ENCODE assay signal across 7 cellular contexts in the genomic region with DNA sequence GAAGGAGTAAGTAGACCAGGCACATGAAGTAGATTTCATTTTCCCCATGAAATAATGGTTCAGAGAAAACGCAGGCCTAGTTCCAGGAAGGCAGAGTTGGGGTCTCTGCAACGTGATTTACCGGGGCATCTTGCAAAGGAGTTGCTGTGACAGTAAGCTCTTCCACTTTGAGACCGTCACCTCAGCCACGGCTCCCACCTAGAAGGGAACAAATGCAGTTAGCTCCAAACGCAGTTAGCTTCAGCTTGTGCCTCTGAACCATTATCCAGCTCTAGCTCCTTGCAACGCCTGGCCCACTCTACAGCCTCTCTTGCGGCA. TPM values are rescaled to one million over a fixed set of nuclear protein-coding genes. Genes with fewer than 3 reads are reported as not detected.
DNase-seq lines count a peak whose midpoint lies in the region; ATAC-seq lines count a peak whose summit lies in the region.

No MANE protein-coding gene starts in this region.

- H3K36me3 ChIP-seq in iPS-15b (ENCODE audit: control insufficient read depth, insufficient read depth, low read length): peaks cover 40% of the 10 kb centered on the region

- peak overlapping the region; percentile 95 for H3K4me3 Mint-ChIP-seq in activated T-helper 2 cell treated with anti-CD3 and anti-CD28 coated beads, Interferon-gamma antibody, Interleukin-2, Interleukin-4, amounts not matched to agents 10 μg/mL and 5 μg/mL and 100 μg/mL, durations not matched to agents 14 hours and 24 hours and 36 hours (ENCODE audit: low read depth)
- H3K4me3 Mint-ChIP-seq in stimulated activated naive B cell treated with anti-CD40 and anti-IgM and Interleukin-4, amounts not matched to agents 10 μg/mL and 1 μg/mL and 100 μg/mL, for 72 hours: peak overlapping the region; percentile 97 to 98

- H3K4me1 Mint-ChIP-seq in activated T-helper 2 cell treated with anti-CD3 and anti-CD28 coated beads, Interferon-gamma antibody, Interleukin-2, Interleukin-4, amounts not matched to agents 10 μg/mL and 5 μg/mL and 100 μg/mL, durations not matched to agents 14 hours and 24 hours and 36 hours (ENCODE audit: low read depth): peaks cover 66% of the 10 kb centered on the region
- H3K4me1 Mint-ChIP-seq in stimulated activated naive B cell treated with anti-CD40 and anti-IgM and Interleukin-4, amounts not matched to agents 10 μg/mL and 1 μg/mL and 100 μg/mL, for 72 hours: peaks cover 47 to 77% of the 10 kb centered on the region in 2 donors

- ATAC-seq in HG03025 (IDR thresholded peaks at IDR 0.05; ENCODE audit: low FRiP score, unreplicated experiment) (peak; percentile 34), GM18519 (IDR thresholded peaks at IDR 0.05; ENCODE audit: low FRiP score, unreplicated experiment) (no peak)
- ATAC-seq in stimulated activated naive B cell treated with anti-CD40 and anti-IgM and Interleukin-4, amounts not matched to agents 10 μg/mL and 1 μg/mL and 100 μg/mL, for 72 hours (replicated peaks): no peak

- H3K4me1 ChIP-seq in iPS-15b (ENCODE audit: control insufficient read depth, insufficient read depth, low read length): peaks cover 3% of the 10 kb centered on the region

- peak overlapping the region; percentile 99 for H3K27ac Mint-ChIP-seq in activated T-helper 2 cell treated with anti-CD3 and anti-CD28 coated beads, Interferon-gamma antibody, Interleukin-2, Interleukin-4, amounts not matched to agents 10 μg/mL and 5 μg/mL and 100 μg/mL, durations not matched to agents 14 hours and 24 hours and 36 hours
- peak overlapping the region; percentile 100 for H3K27ac Mint-ChIP-seq in stimulated activated naive B cell treated with anti-CD40 and anti-IgM and Interleukin-4, amounts not matched to agents 10 μg/mL and 1 μg/mL and 100 μg/mL, for 72 hours

- no peaks in the 10 kb centered on the region for H3K9me3 ChIP-seq in iPS-15b (ENCODE audit: control insufficient read depth, insufficient read depth, low read length)

- H3K4me3 ChIP-seq in iPS-15b (ENCODE audit: low read depth, low read length): peak overlapping the region; percentile 99

- peak overlapping the region; percentile 100 for H3K9ac ChIP-seq in iPS-15b (ENCODE audit: low read depth, low read length)

- H3K9me3 Mint-ChIP-seq in activated T-helper 2 cell treated with anti-CD3 and anti-CD28 coated beads, Interferon-gamma antibody, Interleukin-2, Interleukin-4, amounts not matched to agents 10 μg/mL and 5 μg/mL and 100 μg/mL, durations not matched to agents 14 hours and 24 hours and 36 hours: no peaks in the 10 kb centered on the region
- no peaks in the 10 kb centered on the region for H3K9me3 Mint-ChIP-seq in stimulated activated naive B cell treated with anti-CD40 and anti-IgM and Interleukin-4, amounts not matched to agents 10 μg/mL and 1 μg/mL and 100 μg/mL, for 72 hours

- no peaks in the 10 kb centered on the region for H3K27me3 ChIP-seq in iPS-15b (ENCODE audit: control insufficient read depth, insufficient read depth, low read length)

- H3K27me3 Mint-ChIP-seq in activated T-helper 2 cell treated with anti-CD3 and anti-CD28 coated beads, Interferon-gamma antibody, Interleukin-2, Interleukin-4, amounts not matched to agents 10 μg/mL and 5 μg/mL and 100 μg/mL, durations not matched to agents 14 hours and 24 hours and 36 hours (ENCODE audit: low read depth): no peaks in the 10 kb centered on the region
- no peaks in the 10 kb centered on the region for H3K27me3 Mint-ChIP-seq in stimulated activated naive B cell treated with anti-CD40 and anti-IgM and Interleukin-4, amounts not matched to agents 10 μg/mL and 1 μg/mL and 100 μg/mL, for 72 hours

- DNase-seq in activated T-helper 2 cell treated with anti-CD3 and anti-CD28 coated beads, Interferon-gamma antibody, Interleukin-2, Interleukin-4, amounts not matched to agents 10 μg/mL and 5 μg/mL and 100 μg/mL, durations not matched to agents 14 hours and 24 hours and 36 hours (ENCODE audit: low spot score): no peak
- no peak for DNase-seq in stimulated activated naive B cell treated with anti-CD40 and anti-IgM and Interleukin-4, amounts not matched to agents 10 μg/mL and 1 μg/mL and 100 μg/mL, for 72 hours
- no peak for DNase-seq in AG08396 (ENCODE audit: low spot score)
- no peak for DNase-seq in KBM-7

- intact Hi-C loops in activated T-helper 2 cell treated with anti-CD3 and anti-CD28 coated beads, Interferon-gamma antibody, Interleukin-2, Interleukin-4, amounts not matched to agents 10 μg/mL and 5 μg/mL and 100 μg/mL, durations not matched to agents 14 hours and 24 hours and 36 hours (cut with micrococcal nuclease): loop anchor here (1.0 to 10.0 kb wide), 4 partner anchors 9 to 401 kb away; a partner anchor contains a TSS

- in situ Hi-C loops in KBM-7 (cut with MboI; ENCODE audit: low pct_unique_long_range_greater_than_20kb, low sequenced_read_pairs): no loop called here

- peaks cover 63% of the 10 kb centered on the region for H3K36me3 Mint-ChIP-seq in activated T-helper 2 cell treated with anti-CD3 and anti-CD28 coated beads, Interferon-gamma antibody, Interleukin-2, Interleukin-4, amounts not matched to agents 10 μg/mL and 5 μg/mL and 100 μg/mL, durations not matched to agents 14 hours and 24 hours and 36 hours (ENCODE audit: low read depth)
- H3K36me3 Mint-ChIP-seq in stimulated activated naive B cell treated with anti-CD40 and anti-IgM and Interleukin-4, amounts not matched to agents 10 μg/mL and 1 μg/mL and 100 μg/mL, for 72 hours: peaks cover 49 to 51% of the 10 kb centered on the region in 2 donors

RNA-seq across cellular contexts. Expression of a gene that starts 7.0 kb away (rescaled TPM):
- total RNA-seq in activated T-helper 2 cell treated with anti-CD3 and anti-CD28 coated beads, Interferon-gamma antibody, Interleukin-2, Interleukin-4, amounts not matched to agents 10 μg/mL and 5 μg/mL and 100 μg/mL, durations not matched to agents 14 hours and 24 hours and 36 hours: 442 and 450 TPM in 2 replicates

RNA-seq across cellular contexts. Expression of a gene that starts 14.1 kb away (rescaled TPM):
- 61.3 and 61.7 TPM in 2 replicates for total RNA-seq in activated T-helper 2 cell treated with anti-CD3 and anti-CD28 coated beads, Interferon-gamma antibody, Interleukin-2, Interleukin-4, amounts not matched to agents 10 μg/mL and 5 μg/mL and 100 μg/mL, durations not matched to agents 14 hours and 24 hours and 36 hours
